In the genomic region with DNA sequence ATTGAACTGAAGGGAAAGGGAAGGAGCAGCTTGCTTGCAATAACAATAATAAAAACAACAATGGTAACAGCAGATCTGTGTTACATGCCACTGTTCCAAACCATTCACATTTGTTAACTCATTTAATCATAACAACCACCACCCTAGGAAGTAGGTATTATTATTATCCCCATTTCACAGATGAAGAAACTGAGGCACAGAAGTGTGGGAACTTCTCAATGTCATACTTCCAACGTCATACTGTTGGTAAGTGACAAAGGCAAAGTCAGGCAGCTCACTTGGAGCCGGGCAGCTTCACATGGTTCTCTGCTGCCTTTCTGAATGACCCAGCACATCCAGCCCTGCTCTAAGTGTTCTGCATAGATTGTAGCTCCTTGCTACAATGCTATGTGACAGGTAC, we compare ENCODE assay signal across 17 cellular contexts.
DNase-seq lines count a peak whose midpoint lies in the region; ATAC-seq and TF ChIP-seq lines count a peak whose summit lies in the region.
"Had no signal": no experiment of that assay in that cellular context is flagged by ENCODE, and none has a peak within 500 bp of the region (broad histone marks: within the 10 kb centered on the region; RNA-seq: fewer than 3 reads in every experiment).

No MANE protein-coding gene starts in this region.

- POLR2A ChIA-PET in HEK293 (lab: Yijun Ruan, JAX) = no interaction called here
- POLR2A ChIA-PET in Panc1 (lab: Charles Lee) = no interaction called here

- H3K4ac ChIP-seq in trophoblast cell (ENCODE audit: low read depth, low read length) = no peak overlapping the region

- H2BK12ac ChIP-seq in trophoblast cell (ENCODE audit: low read length) = peak overlapping the region; percentile 12

- H3K9ac ChIP-seq in trophoblast cell (ENCODE audit: low read length) = no peak overlapping the region
- H3K9ac ChIP-seq: BLaER1 had no signal

- H3K23ac ChIP-seq in trophoblast cell (ENCODE audit: low read length) = no peak overlapping the region

- H3K27ac ChIP-seq in HEK293 (ENCODE audit: extremely low read depth, low read depth, low read length) = no peak overlapping the region
- peak overlapping the region; percentile 74; the same call in 1 of the 2 replicates for H3K27ac ChIP-seq in Panc1 (ENCODE audit: low read length)
- no peak overlapping the region for H3K27ac ChIP-seq in esophagus muscularis mucosa (replicated peaks in 1 of 4)
- H3K27ac ChIP-seq in trophoblast cell (ENCODE audit: low read depth, low read length) = no peak overlapping the region
- H3K27ac ChIP-seq: BLaER1, HL-60 had no signal

- ATAC-seq in Panc1 (no peak), GM21390 (IDR thresholded peaks at IDR 0.05; ENCODE audit: unreplicated experiment) (no peak), mucosa of descending colon (no peak)
- ATAC-seq: GM23338 had no signal

- no peak overlapping the region for H4K91ac ChIP-seq in trophoblast cell (ENCODE audit: low read depth, low read length)

- TF ChIP-seq CTCF in HEK293 (tag by site-specific recombination; IDR thresholded peaks at IDR 0.05) (no peak), Panc1 (IDR thresholded peaks at IDR 0.05) (no peak), esophagus muscularis mucosa (IDR thresholded peaks at IDR 0.05) (no peak), mucosa of descending colon (IDR thresholded peaks at IDR 0.05) (no peak)

- H2BK120ac ChIP-seq in trophoblast cell (ENCODE audit: insufficient read depth, low read length, poor library complexity) = no peak overlapping the region

- TF ChIP-seq POLR2A in esophagus muscularis mucosa (IDR thresholded peaks at IDR 0.05; ENCODE audit: low read depth) = no peak

- no peak overlapping the region for H3K4me2 ChIP-seq in trophoblast cell (ENCODE audit: low read length)
- H3K4me2 ChIP-seq: BLaER1, GM23338 had no signal

- BruUV-seq in Panc1 (replicated peaks; lab: Mats Ljungman, UMichigan) = no TSS peak

- H4K8ac ChIP-seq in trophoblast cell (ENCODE audit: low read depth, low read length) = no peak overlapping the region

- no peaks in the 10 kb centered on the region for H3K79me2 ChIP-seq in trophoblast cell (ENCODE audit: control insufficient read depth, insufficient read depth, low read length, poor library complexity)

- CTCF ChIA-PET in HEK293 (lab: Yijun Ruan, JAX) = no interaction called here
- CTCF ChIA-PET in Panc1 (lab: Charles Lee) = no interaction called here

- DNase-seq in Panc1 (ENCODE audit: low read depth, low spot score) (no peak), esophagus muscularis mucosa (ENCODE audit: extremely low spot score) (peak; percentile 75), trophoblast cell (no peak), mucosa of descending colon (no peak)
- DNase-seq in stimulated activated CD4-positive, alpha-beta T cell treated with anti-CD3 and anti-CD28 coated beads, Interleukin-4, amount 100 ng/mL, for 24 hours = no peak
- DNase-seq: 8988T; AML-193; Caco-2; CD8-positive, alpha-beta memory T cell; DMS 273 treated with DMSO at 0.1 percent for 48 hours; H7; KG1 had no signal

- intact Hi-C loops in Panc1 (cut with micrococcal nuclease; ENCODE audit: unreplicated experiment) (loop anchor here (10.0 kb wide), 1 partner anchor 59 kb away; no protein-coding TSS in a partner anchor), esophagus muscularis mucosa (cut with DNase I) (no loop called here), mucosa of descending colon (cut with DNase I, micrococcal nuclease) (no loop called here)

- in situ Hi-C loops in Panc1 (cut with HindIII; ENCODE audit: low pct_unique_long_range_greater_than_20kb, low sequenced_read_pairs) = no loop called here

- H3K4me1 ChIP-seq in HEK293 (ENCODE audit: control insufficient read depth, insufficient read depth, low read length) (peaks cover 46% of the 10 kb centered on the region), Panc1 (ENCODE audit: control insufficient read depth, insufficient read depth, low read length) (peaks cover 42% of the 10 kb centered on the region), esophagus muscularis mucosa (peaks cover 0 to 14% (median 5%) of the 10 kb centered on the region in 4 donors), trophoblast cell (ENCODE audit: control insufficient read depth in 1 of 2, insufficient read depth in 2 of 2, low read length in 2 of 2) (peaks cover 11 to 16% of the 10 kb centered on the region in 2 experiments), mucosa of descending colon (ENCODE audit: low read depth) (no peaks in the 10 kb centered on the region)
- H3K4me1 ChIP-seq: BLaER1, Caco-2 had no signal

- H2AFZ ChIP-seq in trophoblast cell (ENCODE audit: insufficient read depth, low read length, poor library complexity) = no peak overlapping the region
- H2AFZ ChIP-seq: GM23338 had no signal

- H3K27me3 ChIP-seq in Panc1 (ENCODE audit: control insufficient read depth, insufficient read depth, low read length) (no peaks in the 10 kb centered on the region), esophagus muscularis mucosa (peaks cover 0 to 12% (median 6%) of the 10 kb centered on the region in 4 donors), trophoblast cell (ENCODE audit: insufficient read depth, low read length) (no peaks in the 10 kb centered on the region)
- H3K27me3 ChIP-seq: BLaER1 had no signal

- H3K36me3 ChIP-seq in HEK293 (ENCODE audit: control insufficient read depth in 2 of 2, insufficient read depth in 1 of 2, low read length in 2 of 2) (no peaks in the 10 kb centered on the region), Panc1 (ENCODE audit: control insufficient read depth, insufficient read depth, low read length) (no peaks in the 10 kb centered on the region), esophagus muscularis mucosa (no peaks in the 10 kb centered on the region), trophoblast cell (ENCODE audit: control insufficient read depth in 1 of 2, insufficient read depth in 2 of 2, low read length in 2 of 2) (no peaks in the 10 kb centered on the region), mucosa of descending colon (ENCODE audit: low read depth) (no peaks in the 10 kb centered on the region)
- H3K36me3 ChIP-seq: BLaER1 had no signal

- 85% methylated on average over 2 of the region's 2 CpGs for WGBS in esophagus muscularis mucosa
- WGBS in trophoblast cell (ENCODE audit: extremely low coverage, insufficient coverage, insufficient read length) = no CpG with 5 or more reads among the region's 2 CpGs

- H3K14ac ChIP-seq in trophoblast cell (ENCODE audit: low read length) = no peak overlapping the region

- TF ChIP-seq EP300 in esophagus muscularis mucosa (IDR thresholded peaks at IDR 0.05) = no peak

- peaks cover 11% of the 10 kb centered on the region for H3K79me1 ChIP-seq in trophoblast cell (ENCODE audit: low read length)

- H2AK5ac ChIP-seq in trophoblast cell (ENCODE audit: low read length) = no peak overlapping the region

- H3K4me3 ChIP-seq in HEK293 (ENCODE audit: low read depth, low read length) (no peak overlapping the region), Panc1 (ENCODE audit: low read depth in 2 of 2, low read length in 2 of 2) (no peak overlapping the region), esophagus muscularis mucosa (no peak overlapping the region), trophoblast cell (ENCODE audit: low read depth, low read length) (no peak overlapping the region), mucosa of descending colon (no peak overlapping the region)
- H3K4me3 ChIP-seq: BLaER1, GM23338 had no signal

- H2BK5ac ChIP-seq in trophoblast cell (ENCODE audit: low read depth, low read length, poor library complexity) = no peak overlapping the region

- H3K9me3 ChIP-seq in HEK293 (ENCODE audit: control insufficient read depth, insufficient read depth, low read depth, low read length) (no peaks in the 10 kb centered on the region), Panc1 (ENCODE audit: control insufficient read depth, insufficient read depth, low read depth, low read length) (no peaks in the 10 kb centered on the region), esophagus muscularis mucosa (no peaks in the 10 kb centered on the region), trophoblast cell (ENCODE audit: insufficient read depth, low read depth, low read length) (no peaks in the 10 kb centered on the region), mucosa of descending colon (no peaks in the 10 kb centered on the region)
- H3K9me3 ChIP-seq: Caco-2 had no signal

- no peak overlapping the region for H3K18ac ChIP-seq in trophoblast cell (ENCODE audit: low read length)

- H4K12ac ChIP-seq in trophoblast cell (ENCODE audit: low read depth, low read length) = no peak overlapping the region

TF ChIP-seq in HEK293, 187 proteins besides CTCF, POLR2A, EP300 and RAD21 (continues in another document):
- no peak for TF ChIP-seq ZBTB49 (tag by site-specific recombination; IDR thresholded peaks at IDR 0.05; ENCODE audit: low read depth)
- TF ChIP-seq ZNF114 (tag by site-specific recombination; IDR thresholded peaks at IDR 0.05) = no peak
- no peak for TF ChIP-seq GLI2 (tag by site-specific recombination; IDR thresholded peaks at IDR 0.05; ENCODE audit: borderline replicate concordance, low read depth)
- no peak for TF ChIP-seq ZNF555 (tag by site-specific recombination; conservative IDR thresholded peaks at IDR 0.05)
- TF ChIP-seq, protein P1, sequence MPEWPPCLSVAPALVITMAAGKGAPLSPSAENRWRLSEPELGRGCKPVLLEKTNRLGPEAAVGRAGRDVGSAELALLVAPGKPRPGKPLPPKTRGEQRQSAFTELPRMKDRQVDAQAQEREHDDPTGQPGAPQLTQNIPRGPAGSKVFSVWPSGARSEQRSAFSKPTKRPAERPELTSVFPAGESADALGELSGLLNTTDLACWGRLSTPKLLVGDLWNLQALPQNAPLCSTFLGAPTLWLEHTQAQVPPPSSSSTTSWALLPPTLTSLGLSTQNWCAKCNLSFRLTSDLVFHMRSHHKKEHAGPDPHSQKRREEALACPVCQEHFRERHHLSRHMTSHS (tag by site-specific recombination; IDR thresholded peaks at IDR 0.05) = 0 out of 2 replicates have a peak, but pooled peaks have one; percentile 36
- no peak for TF ChIP-seq ZNF175 (tag by site-specific recombination; IDR thresholded peaks at IDR 0.05)
- no peak for TF ChIP-seq SCRT1 (tag by site-specific recombination; IDR thresholded peaks at IDR 0.05; ENCODE audit: borderline replicate concordance)
